In genomic region chr2:86223098-86223681, GRCh38 we compare ENCODE assay signal across 11 cellular contexts. TPM values are rescaled to one million over a fixed set of nuclear protein-coding genes. Genes with fewer than 3 reads are reported as not detected.
DNase-seq lines count a peak whose midpoint lies in the region; ATAC-seq and TF ChIP-seq lines count a peak whose summit lies in the region.
"Had no signal": no experiment of that assay in that cellular context is flagged by ENCODE, and none has a peak within 500 bp of the region (broad histone marks: within the 10 kb centered on the region; RNA-seq: fewer than 3 reads in every experiment).

No MANE protein-coding gene starts in this region.

- no peak overlapping the region for H2AFZ ChIP-seq in neural progenitor cell (replicated peaks)

- H3K27me3 Mint-ChIP-seq in neural progenitor cell (ENCODE audit: insufficient read depth, low read depth), result peaks cover 4% of the 10 kb centered on the region

- H3K4me3 Mint-ChIP-seq in neural progenitor cell, result no peak overlapping the region
- no peak overlapping the region for H3K4me3 Mint-ChIP-seq in stimulated activated effector memory CD8-positive, alpha-beta T cell treated with anti-CD3 and anti-CD28 coated beads, Interleukin-12 subunit alpha, Interleukin-12 subunit beta, amount 100 ng/mL, for 72 hours

- no peak for DNase-seq in AG04450 (ENCODE audit: low read depth, low spot score)
- peak in 1 of 2 donors; percentile 8 for DNase-seq in foreskin keratinocyte
- DNase-seq in neural progenitor cell (ENCODE audit: low spot score), result no peak
- no peak for DNase-seq in COLO668 (lab: John Stamatoyannopoulos, UW; ENCODE audit: unreplicated experiment)
- DNase-seq in LoVo (ENCODE audit: low spot score), result no peak
- DNase-seq in stimulated activated effector memory CD8-positive, alpha-beta T cell treated with anti-CD3 and anti-CD28 coated beads, Interleukin-12 subunit alpha, Interleukin-12 subunit beta, amount 100 ng/mL, for 72 hours (ENCODE audit: low spot score in 2 of 2), result no peak
- DNase-seq: activated naive CD4-positive, alpha-beta T cell; stimulated activated CD8-positive, alpha-beta memory T cell treated with anti-CD3 and anti-CD28 coated beads, Interleukin-4, amount 100 ng/mL, for 48 hours had no signal

- no peak overlapping the region for H3K9ac ChIP-seq in neural progenitor cell
- H3K9ac ChIP-seq: BLaER1 treated with 17β-estradiol and CSF1 and Interleukin-3, amounts not matched to agents 10 nM and 100 nM had no signal

- CTCF ChIA-PET in AG04450 (lab: Charles Lee), result interaction anchor here (0.6 to 5.0 kb wide), 3 partner anchors 29 to 330 kb away, joined by 3 to 120 read pairs (median 3); no protein-coding TSS in a partner anchor

- H3K36me3 ChIP-seq in neural progenitor cell, result no peaks in the 10 kb centered on the region
- H3K36me3 ChIP-seq: BLaER1 treated with 17β-estradiol and CSF1 and Interleukin-3, amounts not matched to agents 10 nM and 100 nM had no signal

- peak overlapping the region; percentile 83 for H3K27ac Mint-ChIP-seq in neural progenitor cell
- no peak overlapping the region for H3K27ac Mint-ChIP-seq in stimulated activated effector memory CD8-positive, alpha-beta T cell treated with anti-CD3 and anti-CD28 coated beads, Interleukin-12 subunit alpha, Interleukin-12 subunit beta, amount 100 ng/mL, for 72 hours

- H3K9me3 Mint-ChIP-seq in neural progenitor cell, result no peaks in the 10 kb centered on the region
- H3K9me3 Mint-ChIP-seq in stimulated activated effector memory CD8-positive, alpha-beta T cell treated with anti-CD3 and anti-CD28 coated beads, Interleukin-12 subunit alpha, Interleukin-12 subunit beta, amount 100 ng/mL, for 72 hours, result no peaks in the 10 kb centered on the region

- peak; percentile 73 for ATAC-seq in SK-N-SH treated with all-trans-retinoic acid at 6 μM for 48 hours
- ATAC-seq in foreskin keratinocyte, result peak; percentile 40
- ATAC-seq in HG03460 (IDR thresholded peaks at IDR 0.05; ENCODE audit: unreplicated experiment), result no peak
- no peak for ATAC-seq in stimulated activated effector memory CD8-positive, alpha-beta T cell treated with anti-CD3 and anti-CD28 coated beads, Interleukin-12 subunit alpha, Interleukin-12 subunit beta, amount 100 ng/mL, for 72 hours

- H3K27ac ChIP-seq in AG04450 (ENCODE audit: low read depth, low read length) (peak overlapping the region; percentile 31), foreskin keratinocyte (no peak overlapping the region), neural progenitor cell (no peak overlapping the region)
- H3K27ac ChIP-seq: BLaER1 treated with 17β-estradiol and CSF1 and Interleukin-3, amounts not matched to agents 10 nM and 100 nM had no signal

- POLR2A ChIA-PET in AG04450 (lab: Yijun Ruan, JAX), result interaction anchor here (0.7 kb wide), 1 partner anchor 291 kb away, joined by 5 read pairs; no protein-coding TSS in a partner anchor

- H3K79me2 ChIP-seq in neural progenitor cell (ENCODE audit: low read depth), result no peaks in the 10 kb centered on the region

- no peaks in the 10 kb centered on the region for H3K9me3 ChIP-seq in AG04450 (ENCODE audit: control insufficient read depth, insufficient read depth, low read length)
- H3K9me3 ChIP-seq in neural progenitor cell (ENCODE audit: low read depth), result no peaks in the 10 kb centered on the region

- H3F3A ChIP-seq in neural progenitor cell (ENCODE audit: low read depth), result no peaks in the 10 kb centered on the region

- H3K27me3 ChIP-seq in AG04450 (ENCODE audit: control insufficient read depth, insufficient read depth, low read length) (peaks cover 3% of the 10 kb centered on the region), foreskin keratinocyte (no peaks in the 10 kb centered on the region), neural progenitor cell (peaks cover 5% of the 10 kb centered on the region)
- H3K27me3 ChIP-seq: BLaER1 treated with 17β-estradiol and CSF1 and Interleukin-3, amounts not matched to agents 10 nM and 100 nM had no signal

- no peak overlapping the region for H3K4me3 ChIP-seq in AG04450 (ENCODE audit: low read depth, low read length)
- H3K4me3 ChIP-seq in neural progenitor cell, result no peak overlapping the region
- H3K4me3 ChIP-seq: BLaER1 treated with 17β-estradiol and CSF1 and Interleukin-3, amounts not matched to agents 10 nM and 100 nM had no signal

- no peaks in the 10 kb centered on the region for H4K20me1 ChIP-seq in neural progenitor cell (ENCODE audit: low read depth)
- H4K20me1 ChIP-seq: BLaER1 treated with 17β-estradiol and CSF1 and Interleukin-3, amounts not matched to agents 10 nM and 100 nM had no signal

- H3K36me3 Mint-ChIP-seq in neural progenitor cell, result no peaks in the 10 kb centered on the region
- H3K36me3 Mint-ChIP-seq in stimulated activated effector memory CD8-positive, alpha-beta T cell treated with anti-CD3 and anti-CD28 coated beads, Interleukin-12 subunit alpha, Interleukin-12 subunit beta, amount 100 ng/mL, for 72 hours, result no peaks in the 10 kb centered on the region

- no peak for TF ChIP-seq CTCF in AG04450 (IDR thresholded peaks at IDR 0.05; ENCODE audit: low read depth, low read length)
- no peak for TF ChIP-seq CTCF in foreskin keratinocyte (conservative IDR thresholded peaks at IDR 0.05)
- no peak for TF ChIP-seq CTCF in neural progenitor cell (IDR thresholded peaks at IDR 0.05)

- H3K4me2 ChIP-seq in neural progenitor cell, result no peak overlapping the region

- H3K4me1 Mint-ChIP-seq in neural progenitor cell, result peaks cover 30% of the 10 kb centered on the region
- peaks cover 12% of the 10 kb centered on the region for H3K4me1 Mint-ChIP-seq in stimulated activated effector memory CD8-positive, alpha-beta T cell treated with anti-CD3 and anti-CD28 coated beads, Interleukin-12 subunit alpha, Interleukin-12 subunit beta, amount 100 ng/mL, for 72 hours

- H3K4me1 ChIP-seq in foreskin keratinocyte, result peaks cover 7% of the 10 kb centered on the region
- H3K4me1 ChIP-seq in neural progenitor cell, result peaks cover 15% of the 10 kb centered on the region

TF ChIP-seq in SK-N-SH treated with all-trans-retinoic acid at 6 μM for 48 hours, 23 proteins besides CTCF, POLR2A, EP300 and RAD21:
- no peak for TF ChIP-seq SNAI2 (CRISPR knock-in tag; IDR thresholded peaks at IDR 0.05)
- no peak for TF ChIP-seq RARB (CRISPR knock-in tag; IDR thresholded peaks at IDR 0.05)
- TF ChIP-seq TOX (CRISPR knock-in tag; IDR thresholded peaks at IDR 0.05; ENCODE audit: borderline replicate concordance), result no peak
- TF ChIP-seq PPARA (CRISPR knock-in tag; IDR thresholded peaks at IDR 0.05; ENCODE audit: borderline replicate concordance), result no peak
- TF ChIP-seq ZNF70 (CRISPR knock-in tag; IDR thresholded peaks at IDR 0.05), result no peak
- no peak for TF ChIP-seq ARNTL (CRISPR knock-in tag; IDR thresholded peaks at IDR 0.05; ENCODE audit: borderline replicate concordance, low read depth)
- no peak for TF ChIP-seq TSHZ2 (CRISPR knock-in tag; IDR thresholded peaks at IDR 0.05)
- no peak for TF ChIP-seq GLIS3 (CRISPR knock-in tag; IDR thresholded peaks at IDR 0.05)
- no peak for TF ChIP-seq ZNF8 (CRISPR knock-in tag; IDR thresholded peaks at IDR 0.05)
- no peak for TF ChIP-seq ZNF565 (CRISPR knock-in tag; conservative IDR thresholded peaks at IDR 0.05; ENCODE audit: low read depth)
- TF ChIP-seq CSRNP3 (CRISPR knock-in tag; IDR thresholded peaks at IDR 0.05), result no peak
- no peak for TF ChIP-seq BACH2 (CRISPR knock-in tag; IDR thresholded peaks at IDR 0.05; ENCODE audit: borderline replicate concordance)

RNA-seq across cellular contexts. Expression of gene MRPL35, which starts 23.9 kb away (rescaled TPM):
- 42.2 and 48.2 TPM in 2 replicates for polyA plus RNA-seq in AG04450 (2011; rRNA removed)
- polyA minus RNA-seq in AG04450 (2011; rRNA and poly(A)+ RNA removed), result 33.5 and 38.9 TPM in 2 replicates
- total RNA-seq in foreskin keratinocyte, result 51.6 and 54.3 TPM in 2 replicates
- polyA plus RNA-seq in foreskin keratinocyte, result 41.1 and 47.9 TPM in 2 replicates
- 24.8 and 38.1 TPM in 2 replicates for total RNA-seq in neural progenitor cell (ENCODE audit: low replicate concordance)

RNA-seq across cellular contexts. Expression of gene IMMT, which starts 27.9 kb away (rescaled TPM):
- polyA plus RNA-seq in AG04450 (2011; rRNA removed) (68.7 and 69.2 TPM in 2 replicates), foreskin keratinocyte (70.3 and 79.4 TPM in 2 replicates)
- polyA minus RNA-seq in AG04450 (2011; rRNA and poly(A)+ RNA removed), result 43.3 and 50.3 TPM in 2 replicates
- total RNA-seq in foreskin keratinocyte (95.6 and 105 TPM in 2 replicates), neural progenitor cell (ENCODE audit: low replicate concordance) (71.3 and 93.3 TPM in 2 replicates)

Comparison
In these comparisons a context has a peak if more than half of its experiments do, and no peak if none do; other contexts are left out.
1. ATAC-seq: peak in SK-N-SH treated with all-trans-retinoic acid at 6 μM for 48 hours (single experiment) and foreskin keratinocyte (single experiment); none in HG03460 (single experiment) and stimulated activated effector memory CD8-positive, alpha-beta T cell treated with anti-CD3 and anti-CD28 coated beads, Interleukin-12 subunit alpha, Interleukin-12 subunit beta, amount 100 ng/mL, for 72 hours (single experiment).